In genomic region chr16:20865420-20866126, GRCh38 we compare ENCODE assay signal across 8 cellular contexts. TPM values are rescaled to one million over a fixed set of nuclear protein-coding genes. Genes with fewer than 3 reads are reported as not detected.
DNase-seq lines count a peak whose midpoint lies in the region; ATAC-seq and TF ChIP-seq lines count a peak whose summit lies in the region.

No MANE protein-coding gene starts in this region.

- 64 to 69% (median 65%) methylated on average over 6 of the region's 6 CpGs for WGBS in adrenal gland, 4 donors

- no peaks in the 10 kb centered on the region for H3K27me3 ChIP-seq in adrenal gland
- H3K27me3 ChIP-seq in neural progenitor cell = no peaks in the 10 kb centered on the region
- H3K27me3 ChIP-seq in MG63 = no peaks in the 10 kb centered on the region

- peaks cover 9% of the 10 kb centered on the region for H3K36me3 Mint-ChIP-seq in neural progenitor cell

- peaks cover 23% of the 10 kb centered on the region for H3K4me1 Mint-ChIP-seq in neural progenitor cell

- ATAC-seq in GM18498 (IDR thresholded peaks at IDR 0.05; ENCODE audit: unreplicated experiment) (peak; percentile 78), HG02759 (IDR thresholded peaks at IDR 0.05; ENCODE audit: unreplicated experiment) (peak; percentile 66)

- H3K36me3 ChIP-seq in adrenal gland (replicated peaks in 1 of 2) (peaks cover 0 to 18% of the 10 kb centered on the region in 2 donors), neural progenitor cell (no peaks in the 10 kb centered on the region), MG63 (peaks cover 26% of the 10 kb centered on the region)

- TF ChIP-seq POLR2A in adrenal gland (IDR thresholded peaks at IDR 0.05) = no peak

- H4K20me1 ChIP-seq in neural progenitor cell (ENCODE audit: low read depth) = peaks cover 17% of the 10 kb centered on the region

- peak overlapping the region; percentile 37 for H3K4me2 ChIP-seq in neural progenitor cell

- no peak overlapping the region for H2AFZ ChIP-seq in neural progenitor cell (replicated peaks)

- H3K4me3 ChIP-seq in adrenal gland (no peak overlapping the region), neural progenitor cell (no peak overlapping the region), MG63 (no peak overlapping the region)

- no peak overlapping the region for H3K9ac ChIP-seq in neural progenitor cell

- peaks cover 25% of the 10 kb centered on the region for H3F3A ChIP-seq in neural progenitor cell (ENCODE audit: low read depth)

- no peak for DNase-seq in adrenal gland
- no peak for DNase-seq in neural progenitor cell (ENCODE audit: low spot score)
- no peak for DNase-seq in MG63
- DNase-seq in hypothalamus (lab: John Stamatoyannopoulos, UW) = no peak
- no peak for DNase-seq in MV-4-11 (lab: John Stamatoyannopoulos, UW)
- no peak for DNase-seq in NCI-H1694 (lab: John Stamatoyannopoulos, UW)

- H3K9me3 ChIP-seq in adrenal gland (replicated peaks in 1 of 3) (no peaks in the 10 kb centered on the region), neural progenitor cell (ENCODE audit: low read depth) (no peaks in the 10 kb centered on the region), MG63 (no peaks in the 10 kb centered on the region)

- no peak overlapping the region for H3K27ac Mint-ChIP-seq in neural progenitor cell

- H3K4me1 ChIP-seq in adrenal gland (replicated peaks in 1 of 2) (peaks cover 48 to 64% of the 10 kb centered on the region in 2 donors), neural progenitor cell (peaks cover 24% of the 10 kb centered on the region)

- H3K27ac ChIP-seq in adrenal gland (peak overlapping the region; percentile 50 to 85 (median 84)), neural progenitor cell (peak overlapping the region; percentile 70)

- no peaks in the 10 kb centered on the region for H3K9me3 Mint-ChIP-seq in neural progenitor cell

- peaks cover 6% of the 10 kb centered on the region for H3K27me3 Mint-ChIP-seq in neural progenitor cell (ENCODE audit: insufficient read depth, low read depth)

- H3K4me3 Mint-ChIP-seq in neural progenitor cell = no peak overlapping the region

- TF ChIP-seq CTCF in adrenal gland (IDR thresholded peaks at IDR 0.05) (no peak), neural progenitor cell (IDR thresholded peaks at IDR 0.05) (no peak)

- intact Hi-C loops in adrenal gland (cut with DNase I) = no loop called here

- peaks cover 58% of the 10 kb centered on the region for H3K79me2 ChIP-seq in neural progenitor cell (ENCODE audit: low read depth)

RNA-seq across cellular contexts. Expression of gene DCUN1D3, which starts 34.6 kb away (rescaled TPM):
- total RNA-seq in adrenal gland = 10 to 100 TPM; 18.8 to 47.2 (median 27.2) TPM
- polyA plus RNA-seq in adrenal gland = 10 to 100 TPM in 1 of 3 donors, 1 to 10 TPM in 2; 7.2 to 12.3 (median 9.8) TPM
- 15.4 and 18.2 TPM in 2 replicates for total RNA-seq in neural progenitor cell (ENCODE audit: low replicate concordance)
- total RNA-seq in MG63 (2014; rRNA removed; shearing (Covaris generic); ENCODE audit: low replicate concordance) = 15.6 and 16.8 TPM in 2 replicates

RNA-seq across cellular contexts. Expression of gene LYRM1, which starts 35.0 kb away (rescaled TPM):
- total RNA-seq in adrenal gland (10 to 100 TPM; 18.0 to 64.4 (median 36.5) TPM), neural progenitor cell (ENCODE audit: low replicate concordance) (60.5 and 61.8 TPM in 2 replicates)
- polyA plus RNA-seq in adrenal gland = 10 to 100 TPM; 35.0 to 74.0 (median 54.8) TPM
- 65.9 and 78.8 TPM in 2 replicates for total RNA-seq in MG63 (2014; rRNA removed; shearing (Covaris generic); ENCODE audit: low replicate concordance)

RNA-seq across cellular contexts. Expression of gene REXO5, which starts 59.2 kb away (rescaled TPM):
- total RNA-seq in adrenal gland (10 to 100 TPM in 1 of 8 donors, 1 to 10 TPM in 6, under 1 TPM in 1; 0.78 to 10.1 (median 3.6) TPM), neural progenitor cell (ENCODE audit: low replicate concordance) (9.8 and 13.1 TPM in 2 replicates)
- 1 to 10 TPM; 1.7 to 3.9 (median 2.7) TPM for polyA plus RNA-seq in adrenal gland
- total RNA-seq in MG63 (2014; rRNA removed; shearing (Covaris generic); ENCODE audit: low replicate concordance) = 16.2 and 28.8 TPM in 2 replicates

RNA-seq across cellular contexts. Expression of gene ERI2, which starts 59.3 kb away (rescaled TPM):
- total RNA-seq in adrenal gland (10 to 100 TPM; 12.2 to 45.1 (median 25.3) TPM), neural progenitor cell (ENCODE audit: low replicate concordance) (46.9 and 56.4 TPM in 2 replicates)
- 10 to 100 TPM in 2 of 3 donors, 1 to 10 TPM in 1; 9.2 to 18.0 (median 16.4) TPM for polyA plus RNA-seq in adrenal gland
- total RNA-seq in MG63 (2014; rRNA removed; shearing (Covaris generic); ENCODE audit: low replicate concordance) = 14.1 and 24.4 TPM in 2 replicates
